Comparison of ENCODE assay signal across 15 cellular contexts in the genomic region with DNA sequence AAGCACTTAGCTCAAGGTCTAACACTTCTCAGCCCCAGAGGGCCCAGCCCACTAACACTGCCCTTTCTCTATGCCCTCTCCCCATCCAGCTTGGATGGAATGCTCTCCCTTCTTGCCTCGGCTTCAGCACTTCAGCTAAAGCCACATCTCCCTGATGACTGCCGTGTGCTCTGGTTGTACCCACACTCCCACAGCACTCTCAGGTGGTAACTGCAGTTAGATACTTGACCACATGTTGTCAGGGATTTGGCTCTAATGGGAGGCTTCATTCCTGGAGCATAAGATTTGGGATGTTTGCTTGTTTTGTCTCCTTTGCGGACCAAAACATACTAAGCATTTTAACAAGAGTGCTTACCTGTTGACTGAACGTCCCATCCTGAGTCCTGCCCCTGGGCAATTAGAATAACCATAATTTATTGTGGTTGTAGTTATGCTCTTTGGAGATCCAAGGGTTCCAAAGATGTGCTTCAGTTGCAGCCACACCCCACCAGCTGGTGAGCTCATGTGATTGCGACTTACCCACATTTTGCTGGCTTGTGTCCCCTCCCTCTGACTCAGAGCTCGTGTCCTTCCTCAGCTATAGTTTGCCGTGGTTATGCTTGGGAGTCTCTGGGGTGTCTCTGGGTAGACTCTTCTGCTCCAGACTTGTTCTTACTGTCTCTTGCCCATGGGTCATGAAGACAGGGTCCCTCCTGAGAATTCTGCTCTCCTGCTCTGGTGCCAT. TPM values are rescaled to one million over a fixed set of nuclear protein-coding genes. Genes with fewer than 3 reads are reported as not detected.
DNase-seq lines count a peak whose midpoint lies in the region; ATAC-seq and TF ChIP-seq lines count a peak whose summit lies in the region.
"Had no signal": no experiment of that assay in that cellular context is flagged by ENCODE, and none has a peak within 500 bp of the region (broad histone marks: within the 10 kb centered on the region; RNA-seq: fewer than 3 reads in every experiment).

No MANE protein-coding gene starts in this region.

- H3K27ac ChIP-seq in suprapubic skin = peak overlapping the region; percentile 59
- H3K27ac ChIP-seq in Karpas-422 (ENCODE audit: low read length) = no peak overlapping the region

- WGBS in suprapubic skin = 42% methylated on average over 6 of the region's 7 CpGs

- H3K4me2 ChIP-seq in Karpas-422 (ENCODE audit: low read depth, low read length, poor library complexity, severe bottlenecking) = no peak overlapping the region

- DNase-seq in NCI-H2107 treated with DMSO at 0.1 percent for 48 hours (lab: John Stamatoyannopoulos, UW; ENCODE audit: unreplicated experiment) (peak; percentile 89), NCI-H2107 (lab: John Stamatoyannopoulos, UW) (no peak), NCI-H69 (lab: John Stamatoyannopoulos, UW) (peak; percentile 87), suprapubic skin (ENCODE audit: low spot score in 2 of 2) (no peak), cerebellum (ENCODE audit: low spot score) (no peak), Karpas-422 (no peak), NCI-H526 treated with DMSO at 0.1 percent for 48 hours (lab: John Stamatoyannopoulos, UW) (no peak)
- DNase-seq: activated CD4-positive, alpha-beta T cell treated with anti-CD3 and anti-CD28 coated beads, Interleukin-2, amount 10 ng/mL, durations not matched to agents 7 days and 5 days; cerebellar nuclear complex; foreskin melanocyte; kidney glomerular epithelial cell; naive B cell; NCI-H748 treated with DMSO at 0.1 percent for 48 hours had no signal

- H2AFZ ChIP-seq in Karpas-422 (ENCODE audit: low read length) = no peak overlapping the region

- peaks cover 38% of the 10 kb centered on the region for H3K27me3 ChIP-seq in suprapubic skin
- no peaks in the 10 kb centered on the region for H3K27me3 ChIP-seq in Karpas-422 (ENCODE audit: low read length)

- TF ChIP-seq EP300 in suprapubic skin (IDR thresholded peaks at IDR 0.05) = no peak

- no peaks in the 10 kb centered on the region for H3K79me2 ChIP-seq in Karpas-422 (ENCODE audit: low read length)

- H3K9me2 ChIP-seq in Karpas-422 (replicated peaks; ENCODE audit: insufficient read depth, low read length) = no peaks in the 10 kb centered on the region

- H3K9ac ChIP-seq in Karpas-422 (ENCODE audit: low read length) = no peak overlapping the region

- H3K4me3 ChIP-seq in suprapubic skin (no peak overlapping the region), Karpas-422 (ENCODE audit: low read length) (no peak overlapping the region)

- no peaks in the 10 kb centered on the region for H4K20me1 ChIP-seq in Karpas-422 (ENCODE audit: insufficient read depth, low read depth, low read length)

- H3K4me1 ChIP-seq in suprapubic skin (peaks cover 56% of the 10 kb centered on the region), Karpas-422 (ENCODE audit: low read length) (no peaks in the 10 kb centered on the region)

- ATAC-seq in esophagus mucosa = peak; percentile 75

- TF ChIP-seq POLR2A in suprapubic skin (IDR thresholded peaks at IDR 0.05) = no peak

- H3K9me3 ChIP-seq in suprapubic skin = no peaks in the 10 kb centered on the region
- no peaks in the 10 kb centered on the region for H3K9me3 ChIP-seq in Karpas-422 (ENCODE audit: low read length)

- TF ChIP-seq CTCF in suprapubic skin (IDR thresholded peaks at IDR 0.05) = no peak

- H3K36me3 ChIP-seq in suprapubic skin = no peaks in the 10 kb centered on the region
- no peaks in the 10 kb centered on the region for H3K36me3 ChIP-seq in Karpas-422 (ENCODE audit: insufficient read depth, low read length)

RNA-seq across cellular contexts. Expression of gene SLC26A9, which starts 7.7 kb away (rescaled TPM):
- total RNA-seq in esophagus mucosa (2.3 TPM), suprapubic skin (1 to 10 TPM; 5.7 to 7.2 (median 6.6) TPM), cerebellum (not detected)
- total RNA-seq in Karpas-422 (2014; rRNA removed; shearing (Covaris generic); ENCODE audit: low replicate concordance) = not detected in 2 replicates
- total RNA-seq: activated CD4-positive, alpha-beta T cell treated with anti-CD3 and anti-CD28 coated beads, Interleukin-2, amount 10 ng/mL, durations not matched to agents 7 days and 5 days; skeletal muscle tissue had no signal

RNA-seq across cellular contexts. Expression of gene RAB7B, which starts 52.2 kb away (rescaled TPM):
- 18.9 TPM for total RNA-seq in esophagus mucosa
- 10 to 100 TPM; 21.6 to 55.5 (median 26.8) TPM for total RNA-seq in suprapubic skin
- total RNA-seq in cerebellum = 0.54 TPM
- total RNA-seq in Karpas-422 (2014; rRNA removed; shearing (Covaris generic); ENCODE audit: low replicate concordance) = not detected in 2 replicates
- total RNA-seq: activated CD4-positive, alpha-beta T cell treated with anti-CD3 and anti-CD28 coated beads, Interleukin-2, amount 10 ng/mL, durations not matched to agents 7 days and 5 days had no signal

Comparison
In these comparisons a context has a peak if more than half of its experiments do, and no peak if none do; other contexts are left out.
1. DNase-seq: peak in NCI-H2107 treated with DMSO at 0.1 percent for 48 hours (single experiment) and NCI-H69 (single experiment); none in NCI-H2107 (single experiment), suprapubic skin (0 of 2), cerebellum (single experiment), Karpas-422 (single experiment) and NCI-H526 treated with DMSO at 0.1 percent for 48 hours (single experiment).
2. RNA of gene RAB7B, which starts 52.2 kb away (total RNA-seq): 21.6 to 55.5 TPM in suprapubic skin and 18.9 TPM in esophagus mucosa (single experiment); 0.54 TPM in cerebellum (single experiment) and not detected in Karpas-422; every median in the first group is over 10 times any median in the second.